In the genomic region with DNA sequence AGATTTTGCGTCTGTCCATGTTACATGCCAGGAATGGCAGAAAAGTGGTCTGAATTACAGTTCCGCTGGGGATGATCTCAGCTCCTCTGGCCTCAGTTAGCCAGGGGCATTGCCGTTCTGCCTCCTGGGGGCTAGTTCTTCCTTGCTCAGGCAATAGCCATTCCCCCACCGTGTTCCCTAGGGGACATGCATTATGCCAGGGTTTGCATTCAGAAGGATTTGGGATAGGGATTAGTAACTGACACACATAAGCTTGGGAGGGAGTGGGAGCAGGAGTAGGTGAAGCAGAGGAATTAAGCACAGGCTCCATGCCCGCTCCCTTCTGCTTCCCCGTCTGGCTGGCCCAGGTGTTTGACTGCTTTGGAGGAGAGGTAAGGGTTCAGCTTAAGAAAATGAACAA, we compare ENCODE assay signal across 32 cellular contexts. TPM values are rescaled to one million over a fixed set of nuclear protein-coding genes. Genes with fewer than 3 reads are reported as not detected.
DNase-seq lines count a peak whose midpoint lies in the region; ATAC-seq, FAIRE-seq and TF ChIP-seq lines count a peak whose summit lies in the region.
"Had no signal": no experiment of that assay in that cellular context is flagged by ENCODE, and none has a peak within 500 bp of the region (broad histone marks: within the 10 kb centered on the region; RNA-seq: fewer than 3 reads in every experiment).

No MANE protein-coding gene starts in this region.

- peak overlapping the region; percentile 46; the same call in 1 of the 2 replicates for H3K27ac ChIP-seq in WERI-Rb-1
- H3K27ac ChIP-seq: A549 had no signal

- H3K27me3 ChIP-seq in WERI-Rb-1 (ENCODE audit: insufficient read depth, low read depth, severe bottlenecking), result peaks cover 8% of the 10 kb centered on the region

- H3K27ac Mint-ChIP-seq in nephron progenitor cell (peak overlapping the region; percentile 57), progenitor cell of endocrine pancreas (no peak overlapping the region)
- H3K27ac Mint-ChIP-seq: T-cell had no signal

- H3K27me3 Mint-ChIP-seq in nephron progenitor cell (ENCODE audit: low read depth, poor library complexity) (peaks cover 38% of the 10 kb centered on the region), progenitor cell of endocrine pancreas (peaks cover 34% of the 10 kb centered on the region)

- peaks cover 33% of the 10 kb centered on the region for H3K36me3 ChIP-seq in WERI-Rb-1

- H3K4me1 Mint-ChIP-seq in nephron progenitor cell (peaks cover 33% of the 10 kb centered on the region), progenitor cell of endocrine pancreas (ENCODE audit: low read depth) (peaks cover under 1% of the 10 kb centered on the region)

- TF ChIP-seq CTCF in D721Med (IDR thresholded peaks at IDR 0.05; ENCODE audit: insufficient read depth, missing control alignments) (no peak), WERI-Rb-1 (IDR thresholded peaks at IDR 0.05; ENCODE audit: low read depth, low read length) (no peak), nephron progenitor cell (IDR thresholded peaks at IDR 0.05) (no peak), progenitor cell of endocrine pancreas (IDR thresholded peaks at IDR 0.05; ENCODE audit: unreplicated experiment) (no peak)

- H3K9me3 Mint-ChIP-seq in nephron progenitor cell (no peaks in the 10 kb centered on the region), progenitor cell of endocrine pancreas (ENCODE audit: low read depth) (no peaks in the 10 kb centered on the region)
- H3K9me3 Mint-ChIP-seq: CD4-positive, alpha-beta memory T cell; T-cell had no signal

- DNase-seq in D721Med (ENCODE audit: insufficient read length, low spot score), result peak; percentile 94
- DNase-seq in NCI-H524 (lab: John Stamatoyannopoulos, UW), result peak; percentile 95 to 96
- peak; percentile 94 for DNase-seq in WERI-Rb-1
- DNase-seq in nephron progenitor cell, result no peak
- DNase-seq in progenitor cell of endocrine pancreas (ENCODE audit: low spot score, unreplicated experiment), result no peak
- DNase-seq in NCI-H526 (lab: John Stamatoyannopoulos, UW), result no peak
- DNase-seq: C1 segment of cervical spinal cord; CD4-positive, alpha-beta memory T cell; COR-L47; DMS 273 treated with DMSO at 0.1 percent for 48 hours; DMS79; EL; GDM1; HCEC 1CT; KBM-7; MG63; NCI-H1105 treated with DMSO at 0.1 percent for 48 hours; NCI-H146; NCI-H1930; NCI-H2107; NCI-H446; Right ventricle myocardium superior; T-cell had no signal

- no peak overlapping the region for H3K4me3 Mint-ChIP-seq in nephron progenitor cell
- H3K4me3 Mint-ChIP-seq in progenitor cell of endocrine pancreas (ENCODE audit: low read depth), result no peak overlapping the region
- H3K4me3 Mint-ChIP-seq: CD4-positive, alpha-beta memory T cell; T-cell had no signal

- FAIRE-seq in D721Med (lab: Jason Lieb, UNC), result peak; percentile 86
- FAIRE-seq: A549, GM12878, H1 had no signal

- H3K9me3 ChIP-seq in WERI-Rb-1 (ENCODE audit: severe bottlenecking), result no peaks in the 10 kb centered on the region
- H3K9me3 ChIP-seq: A549, MG63 had no signal

- H3K36me3 Mint-ChIP-seq in nephron progenitor cell (ENCODE audit: low read depth) (peaks cover 27% of the 10 kb centered on the region), progenitor cell of endocrine pancreas (ENCODE audit: insufficient read depth) (peaks cover 5% of the 10 kb centered on the region)

- H3K4me3 ChIP-seq in WERI-Rb-1 (ENCODE audit: low read depth, low read length), result no peak overlapping the region
- H3K4me3 ChIP-seq: A549, GM12878, MG63 had no signal

- ATAC-seq in GM18870 (IDR thresholded peaks at IDR 0.05; ENCODE audit: unreplicated experiment) (no peak), HG02852 (IDR thresholded peaks at IDR 0.05; ENCODE audit: unreplicated experiment) (no peak)
- ATAC-seq: A549, GM12878, T-cell had no signal

RNA-seq across cellular contexts. Expression of a gene that starts 12.7 kb away (rescaled TPM):
- total RNA-seq in progenitor cell of endocrine pancreas, result not detected in 2 replicates
- total RNA-seq: CD4-positive, alpha-beta memory T cell; GM12878; H1; HT1080; LHCN-M2; Right ventricle myocardium superior; RPMI7951; SK-MEL-5; T-cell had no signal

RNA-seq across cellular contexts. Expression of a gene that starts 39.6 kb away (rescaled TPM):
- 0.20 TPM in 1 of 2 replicates, not detected in the other for total RNA-seq in progenitor cell of endocrine pancreas
- total RNA-seq: GM12878, RPMI7951, SK-MEL-5 had no signal

Comparison
In these comparisons a context has a peak if more than half of its experiments do, and no peak if none do; other contexts are left out.
1. DNase-seq: peak in D721Med (single experiment), NCI-H524 (2 of 2) and WERI-Rb-1 (single experiment); none in nephron progenitor cell (single experiment), progenitor cell of endocrine pancreas (single experiment) and NCI-H526 (0 of 2).